Comparison of ENCODE assay signal across 33 cellular contexts in the genomic region with DNA sequence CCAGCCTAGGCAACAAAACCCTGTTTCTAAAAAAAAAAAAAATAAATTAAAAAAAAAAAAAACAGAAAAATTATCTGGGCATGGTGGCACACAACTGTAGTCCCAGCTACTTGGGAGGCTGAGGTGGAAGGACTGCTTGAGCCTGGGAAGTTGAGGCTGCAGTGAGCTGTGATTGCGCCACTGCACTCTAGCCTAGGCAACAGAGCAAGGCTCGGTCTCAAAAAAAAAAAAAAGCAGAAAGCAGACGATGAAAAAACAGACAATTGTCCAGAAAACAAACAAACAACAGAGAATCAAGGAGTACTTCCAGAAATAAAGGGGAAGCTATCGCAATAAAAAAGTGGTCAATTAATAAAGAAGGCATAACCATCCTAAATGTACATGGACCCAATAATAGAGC.
"Had no signal": no experiment of that assay in that cellular context is flagged by ENCODE, and none has a peak within 500 bp of the region (broad histone marks: within the 10 kb centered on the region; RNA-seq: fewer than 3 reads in every experiment).

No MANE protein-coding gene starts in this region.

- DNase-seq: activated effector memory CD4-positive, alpha-beta T cell treated with anti-CD3 and anti-CD28 coated beads, Interleukin-2, amount 50 U/mL, for 16 hours; activated effector memory CD4-positive, alpha-beta T cell treated with Interleukin-2 at 50 U/mL for 16 hours; activated gamma-delta T cell; activated gamma-delta T cell treated with Interleukin-2 at 50 U/mL for 16 hours; activated naive CD4-positive, alpha-beta T cell; activated naive CD4-positive, alpha-beta T cell treated with anti-CD3 and anti-CD28 coated beads for 36 hours; activated naive CD4-positive, alpha-beta T cell treated with anti-CD3 and anti-CD28 coated beads, Interleukin-2, amount 10 ng/mL, durations not matched to agents 7 days and 5 days; activated naive CD4-positive, alpha-beta T cell treated with anti-CD3 and anti-CD28 coated beads, Interleukin-2, amount 50 U/mL, for 16 hours; activated naive CD4-positive, alpha-beta T cell treated with Interleukin-2 at 50 U/mL for 16 hours; activated naive CD8-positive, alpha-beta T cell treated with anti-CD3 and anti-CD28 coated beads for 36 hours; activated naive CD8-positive, alpha-beta T cell treated with anti-CD3 and anti-CD28 coated beads, Interleukin-2, amount 10 ng/mL, durations not matched to agents 7 days and 5 days; activated naive CD8-positive, alpha-beta T cell treated with anti-CD3 and anti-CD28 coated beads, Interleukin-2, amount 50 U/mL, for 24 hours; activated T-cell treated with anti-CD3 and anti-CD28 coated beads, Interleukin-2, amount 50 U/mL, for 24 hours; activated T-cell treated with anti-CD3 and anti-CD28 coated beads, Interleukin-2, amount 50 U/mL, for 4 hours; activated T-cell treated with anti-CD3 and anti-CD28 coated beads, Interleukin-2, amount 50 U/mL, for 48 hours; activated T-cell treated with anti-CD3 and anti-CD28 coated beads, Interleukin-2, amount 50 U/mL, for 72 hours; adrenal gland; amniotic stem cell; amygdala; anterior cingulate cortex; aorta; body of pancreas; brain microvascular endothelial cell; caudate nucleus; central memory CD4-positive, alpha-beta T cell; cerebellar nuclear complex had no signal

- H3K9me3 ChIP-seq: adrenal gland, body of pancreas had no signal

- H3K27ac ChIP-seq: adrenal gland, ascending aorta, body of pancreas, brain microvascular endothelial cell, breast epithelium, cardiac muscle cell had no signal

- H3K36me3 ChIP-seq: adrenal gland, ascending aorta, brain microvascular endothelial cell, breast epithelium, cardiac muscle cell had no signal

- ATAC-seq: activated naive CD4-positive, alpha-beta T cell treated with anti-CD3 and anti-CD28 coated beads, Interleukin-2, amount 50 U/mL, for 72 hours; activated naive CD8-positive, alpha-beta T cell treated with anti-CD3 and anti-CD28 coated beads, Interleukin-2, amount 50 U/mL, for 24 hours; activated T-cell treated with anti-CD3 and anti-CD28 coated beads, Interleukin-2, amount 50 U/mL, for 4 hours; activated T-cell treated with anti-CD3 and anti-CD28 coated beads, Interleukin-2, amount 50 U/mL, for 72 hours; activated T-helper 17 cell treated with anti-CD3 and anti-CD28 coated beads, Interleukin-2, amount 50 U/mL, for 72 hours; body of pancreas had no signal

- H3K27me3 ChIP-seq: adrenal gland, ascending aorta, body of pancreas, brain microvascular endothelial cell, breast epithelium, cardiac muscle cell had no signal

- H3K4me3 ChIP-seq: adrenal gland, ascending aorta, body of pancreas, breast epithelium, cardiac muscle cell had no signal

- H3K4me1 ChIP-seq: ascending aorta, body of pancreas, breast epithelium had no signal

- FAIRE-seq: astrocyte, bronchial epithelial cell had no signal
